ENCODE assay signal across 15 cellular contexts in genomic region chr20:49566401-49566800, GRCh38. TPM values are rescaled to one million over a fixed set of nuclear protein-coding genes. Genes with fewer than 3 reads are reported as not detected.
A peak's percentile ranks its signal among the peaks of the same experiment; 100 is the strongest.
DNase-seq lines count a peak whose midpoint lies in the region; ATAC-seq and TF ChIP-seq lines count a peak whose summit lies in the region.
"Had no signal": no experiment of that assay in that cellular context is flagged by ENCODE, and none has a peak within 500 bp of the region (broad histone marks: within the 10 kb centered on the region; RNA-seq: fewer than 3 reads in every experiment).

No MANE protein-coding gene starts in this region.

- H3K27me3 ChIP-seq in left ventricle myocardium inferior (ENCODE audit: low read depth) = peaks cover 60% of the 10 kb centered on the region
- peaks cover 8% of the 10 kb centered on the region for H3K27me3 ChIP-seq in endodermal cell (ENCODE audit: control insufficient read depth, insufficient read depth, low read length, poor library complexity, severe bottlenecking)
- no peaks in the 10 kb centered on the region for H3K27me3 ChIP-seq in uterus
- peaks cover 14% of the 10 kb centered on the region for H3K27me3 ChIP-seq in CD8-positive, alpha-beta T cell (ENCODE audit: insufficient read depth, low read length)

- no peaks in the 10 kb centered on the region for H3K36me3 Mint-ChIP-seq in endodermal cell (ENCODE audit: low read depth)
- H3K36me3 Mint-ChIP-seq in nephron progenitor cell (ENCODE audit: low read depth) = peaks cover 7% of the 10 kb centered on the region
- no peaks in the 10 kb centered on the region for H3K36me3 Mint-ChIP-seq in CD8-positive, alpha-beta T cell

- intact Hi-C loops in left ventricle myocardium inferior (cut with micrococcal nuclease) = no loop called here
- intact Hi-C loops in Right ventricle myocardium superior (cut with DNase I) = no loop called here
- intact Hi-C loops in uterus (cut with DNase I; ENCODE audit: low total_unique reads) = no loop called here
- intact Hi-C loops in CD8-positive, alpha-beta T cell (cut with DNase I, micrococcal nuclease) = no loop called here

- H3K27ac Mint-ChIP-seq in endodermal cell (no peak overlapping the region), nephron progenitor cell (no peak overlapping the region)
- no peak overlapping the region for H3K27ac Mint-ChIP-seq in CD8-positive, alpha-beta T cell
- H3K27ac Mint-ChIP-seq: activated T-helper 17 cell treated with anti-CD3 and anti-CD28 coated beads, Interleukin-2, amount 50 U/mL, for 72 hours; IgD-negative memory B cell had no signal

- peaks cover 33% of the 10 kb centered on the region for H3K4me1 ChIP-seq in left ventricle myocardium inferior
- H3K4me1 ChIP-seq in endodermal cell (ENCODE audit: control insufficient read depth, insufficient read depth, low read length) = peaks cover 5% of the 10 kb centered on the region
- H3K4me1 ChIP-seq in uterus = peaks cover 20 to 21% of the 10 kb centered on the region in 2 donors
- H3K4me1 ChIP-seq in CD8-positive, alpha-beta T cell (ENCODE audit: insufficient read depth, low read length) = peaks cover 6% of the 10 kb centered on the region

- H3K4me1 Mint-ChIP-seq in endodermal cell (peaks cover 21% of the 10 kb centered on the region), nephron progenitor cell (peaks cover 39% of the 10 kb centered on the region)
- H3K4me1 Mint-ChIP-seq in CD8-positive, alpha-beta T cell (ENCODE audit: low read depth) = no peaks in the 10 kb centered on the region
- H3K4me1 Mint-ChIP-seq: activated T-helper 17 cell treated with anti-CD3 and anti-CD28 coated beads, Interleukin-2, amount 50 U/mL, for 72 hours had no signal

- H3K36me3 ChIP-seq in left ventricle myocardium inferior (no peaks in the 10 kb centered on the region), endodermal cell (ENCODE audit: control insufficient read depth, insufficient read depth, low read length) (no peaks in the 10 kb centered on the region), uterus (no peaks in the 10 kb centered on the region)
- no peaks in the 10 kb centered on the region for H3K36me3 ChIP-seq in CD8-positive, alpha-beta T cell (ENCODE audit: insufficient read depth, low read length)

- no peaks in the 10 kb centered on the region for H3K27me3 Mint-ChIP-seq in endodermal cell (ENCODE audit: insufficient read depth)
- H3K27me3 Mint-ChIP-seq in nephron progenitor cell (ENCODE audit: low read depth, poor library complexity) = peaks cover 15% of the 10 kb centered on the region
- H3K27me3 Mint-ChIP-seq in CD8-positive, alpha-beta T cell (ENCODE audit: low read depth) = peaks cover 55% of the 10 kb centered on the region

- H3K9me3 ChIP-seq in left ventricle myocardium inferior (replicated peaks) = no peaks in the 10 kb centered on the region
- H3K9me3 ChIP-seq in endodermal cell (ENCODE audit: control insufficient read depth, low read length) = no peaks in the 10 kb centered on the region
- H3K9me3 ChIP-seq in uterus = no peaks in the 10 kb centered on the region
- no peaks in the 10 kb centered on the region for H3K9me3 ChIP-seq in CD8-positive, alpha-beta T cell (ENCODE audit: low read length)

- peak overlapping the region; percentile 71 for H3K4me3 ChIP-seq in left ventricle myocardium inferior
- H3K4me3 ChIP-seq in endodermal cell (ENCODE audit: low read length) = no peak overlapping the region
- peak overlapping the region; percentile 68 to 75 for H3K4me3 ChIP-seq in uterus
- no peak overlapping the region for H3K4me3 ChIP-seq in CD8-positive, alpha-beta T cell (ENCODE audit: low read depth, low read length)

- H3K27ac ChIP-seq in left ventricle myocardium inferior (replicated peaks) (peak overlapping the region; percentile 88), endodermal cell (ENCODE audit: low read depth, low read length) (peak overlapping the region; percentile 8), uterus (peak overlapping the region; percentile 94 to 98)
- H3K27ac ChIP-seq in CD8-positive, alpha-beta T cell (ENCODE audit: low read depth, low read length) = no peak overlapping the region

- DNase-seq in left ventricle myocardium inferior (no peak), Right ventricle myocardium superior (no peak), endodermal cell (no peak), nephron progenitor cell (no peak), uterus (no peak), AG20443 (ENCODE audit: low spot score) (no peak), SIG-M5 (lab: John Stamatoyannopoulos, UW) (no peak)
- no peak for DNase-seq in CD8-positive, alpha-beta T cell
- DNase-seq: activated CD4-positive, alpha-beta T cell treated with anti-CD3 and anti-CD28 coated beads, Interleukin-2, amount 50 U/mL, for 1 hour; DMS53; NCI-H1417; NCI-H510A; T-helper 9 cell had no signal

- no peak for ATAC-seq in Right ventricle myocardium superior (ENCODE audit: poor library complexity)
- no peak for ATAC-seq in CD8-positive, alpha-beta T cell
- ATAC-seq: activated T-helper 17 cell treated with anti-CD3 and anti-CD28 coated beads, Interleukin-2, amount 50 U/mL, for 72 hours had no signal

- H3K4me3 Mint-ChIP-seq in endodermal cell (peak overlapping the region; percentile 56), nephron progenitor cell (peak overlapping the region; percentile 76)
- H3K4me3 Mint-ChIP-seq in CD8-positive, alpha-beta T cell = no peak overlapping the region
- H3K4me3 Mint-ChIP-seq: activated T-helper 17 cell treated with anti-CD3 and anti-CD28 coated beads, Interleukin-2, amount 50 U/mL, for 72 hours; IgD-negative memory B cell had no signal

- POLR2A ChIA-PET in CD8-positive, alpha-beta T cell (lab: Charles Lee) = no interaction called here

- TF ChIP-seq CTCF in left ventricle myocardium inferior (IDR thresholded peaks at IDR 0.05; ENCODE audit: borderline replicate concordance) = no peak
- no peak for TF ChIP-seq CTCF in endodermal cell (conservative IDR thresholded peaks at IDR 0.05)
- no peak for TF ChIP-seq CTCF in nephron progenitor cell (IDR thresholded peaks at IDR 0.05)
- no peak for TF ChIP-seq CTCF in uterus (IDR thresholded peaks at IDR 0.05)
- TF ChIP-seq CTCF in CD8-positive, alpha-beta T cell (IDR thresholded peaks at IDR 0.05) = no peak

- no peak overlapping the region for H3K9ac ChIP-seq in endodermal cell (ENCODE audit: extremely low read depth, low read length, poor library complexity, severe bottlenecking)

- TF ChIP-seq POLR2A in uterus (IDR thresholded peaks at IDR 0.05) = no peak

- H3K9me3 Mint-ChIP-seq in endodermal cell = no peaks in the 10 kb centered on the region
- no peaks in the 10 kb centered on the region for H3K9me3 Mint-ChIP-seq in nephron progenitor cell
- no peaks in the 10 kb centered on the region for H3K9me3 Mint-ChIP-seq in CD8-positive, alpha-beta T cell
- H3K9me3 Mint-ChIP-seq: activated T-helper 17 cell treated with anti-CD3 and anti-CD28 coated beads, Interleukin-2, amount 50 U/mL, for 72 hours; IgD-negative memory B cell had no signal

- CTCF ChIA-PET in CD8-positive, alpha-beta T cell (lab: Charles Lee) = no interaction called here

- whole genome bisulfite sequencing in endodermal cell (ENCODE audit: insufficient coverage in 1 of 2, insufficient read length in 1 of 2), 2 experiments = 73 to 97% methylated on average over 3 of the region's 3 CpGs

RNA-seq across cellular contexts. Expression of gene PTGIS, which starts 1.5 kb away (rescaled TPM):
- 26.3 TPM for total RNA-seq in left ventricle myocardium inferior
- 26.9 TPM for total RNA-seq in Right ventricle myocardium superior
- total RNA-seq in endodermal cell = 10 to 100 TPM; 14.1 to 20.9 TPM
- 18.7 TPM for polyA plus RNA-seq in endodermal cell (2013, experiment 1 of 2)
- polyA plus RNA-seq in endodermal cell (2013, experiment 2 of 2) = 15.7 TPM
- 100 to 1,000 TPM in 3 of 4 donors, 10 to 100 TPM in 1; 64.7 to 460 (median 140) TPM for total RNA-seq in uterus
- not detected for total RNA-seq in CD8-positive, alpha-beta T cell
- polyA plus RNA-seq: IgD-negative memory B cell had no signal

Comparison
In these comparisons a context has a peak if more than half of its experiments do, and no peak if none do; other contexts are left out.
1. H3K4me3 ChIP-seq: peak in left ventricle myocardium inferior (single experiment) and uterus (2 of 2); none in endodermal cell (single experiment) and CD8-positive, alpha-beta T cell (single experiment).
2. RNA of gene PTGIS, which starts 1.5 kb away (total RNA-seq): 64.7 to 460 TPM in uterus, 26.9 TPM in Right ventricle myocardium superior (single experiment), 26.3 TPM in left ventricle myocardium inferior (single experiment) and 14.1 to 20.9 TPM in endodermal cell; not detected in CD8-positive, alpha-beta T cell; every median in the first group is over 10 times any median in the second.